Comparison of ENCODE assay signal across 11 cellular contexts in the genomic region with DNA sequence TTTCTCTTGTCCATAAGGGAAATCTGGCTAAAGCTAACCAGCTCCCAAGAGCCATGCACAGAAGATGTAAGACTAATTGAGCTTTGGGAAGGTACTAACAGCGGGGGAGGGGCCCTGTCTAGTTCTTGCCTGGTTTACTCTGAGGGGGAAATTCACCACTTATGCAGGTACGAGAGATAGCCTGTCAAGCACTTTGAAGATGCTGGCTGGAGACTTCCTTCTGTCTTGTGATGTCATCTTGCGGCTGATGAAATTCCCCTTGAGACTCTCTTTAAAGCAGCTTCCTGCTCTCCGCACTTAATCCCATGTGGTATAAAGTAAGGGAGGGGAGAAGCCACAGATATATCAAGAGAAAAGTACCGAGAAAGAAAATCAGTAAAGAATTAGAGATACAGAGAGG.
DNase-seq lines count a peak whose midpoint lies in the region; ATAC-seq, FAIRE-seq and TF ChIP-seq lines count a peak whose summit lies in the region.
"Had no signal": no experiment of that assay in that cellular context is flagged by ENCODE, and none has a peak within 500 bp of the region (broad histone marks: within the 10 kb centered on the region; RNA-seq: fewer than 3 reads in every experiment).

No MANE protein-coding gene starts in this region.

- H4K20me1 ChIP-seq in hepatocyte (ENCODE audit: insufficient read depth, poor library complexity, severe bottlenecking) = no peaks in the 10 kb centered on the region

- no peak overlapping the region for H3K4me3 ChIP-seq in hepatocyte
- no peak overlapping the region for H3K4me3 ChIP-seq in CD8-positive, alpha-beta T cell (ENCODE audit: low read depth, low read length)
- H3K4me3 ChIP-seq: upper lobe of left lung had no signal

- H3K27me3 ChIP-seq in hepatocyte = no peaks in the 10 kb centered on the region
- no peaks in the 10 kb centered on the region for H3K27me3 ChIP-seq in CD8-positive, alpha-beta T cell (ENCODE audit: insufficient read depth, low read length)
- H3K27me3 ChIP-seq: upper lobe of left lung had no signal

- H3K27ac ChIP-seq in hepatocyte = no peak overlapping the region
- no peak overlapping the region for H3K27ac ChIP-seq in CD8-positive, alpha-beta T cell (ENCODE audit: low read depth, low read length)
- H3K27ac ChIP-seq: upper lobe of left lung had no signal

- no peak for DNase-seq in GM18507 (ENCODE audit: extremely low spot score, insufficient read length, low read depth)
- peak; percentile 7 for DNase-seq in hepatocyte (ENCODE audit: low spot score)
- no peak for DNase-seq in activated CD4-positive, alpha-beta T cell treated with anti-CD3 and anti-CD28 coated beads for 4 hours
- no peak for DNase-seq in GDM1 (lab: John Stamatoyannopoulos, UW)
- DNase-seq in CD8-positive, alpha-beta T cell = no peak
- no peak for DNase-seq in stimulated activated effector memory CD8-positive, alpha-beta T cell treated with anti-CD3 and anti-CD28 coated beads, Interleukin-12 subunit alpha, Interleukin-12 subunit beta, amount 100 ng/mL, for 72 hours (ENCODE audit: low spot score in 2 of 2)
- DNase-seq: activated naive CD4-positive, alpha-beta T cell; stimulated activated CD4-positive, alpha-beta T cell treated with anti-CD3 and anti-CD28 coated beads, Interleukin-15, amount 100 ng/mL, for 24 hours; upper lobe of left lung had no signal

- H3K36me3 Mint-ChIP-seq in CD8-positive, alpha-beta T cell = no peaks in the 10 kb centered on the region
- no peaks in the 10 kb centered on the region for H3K36me3 Mint-ChIP-seq in stimulated activated effector memory CD8-positive, alpha-beta T cell treated with anti-CD3 and anti-CD28 coated beads, Interleukin-12 subunit alpha, Interleukin-12 subunit beta, amount 100 ng/mL, for 72 hours

- POLR2A ChIA-PET in CD8-positive, alpha-beta T cell (lab: Charles Lee) = no interaction called here

- intact Hi-C loops in CD8-positive, alpha-beta T cell (cut with DNase I, micrococcal nuclease) = no loop called here

- CTCF ChIA-PET in CD8-positive, alpha-beta T cell (lab: Charles Lee) = no interaction called here

- H3K4me1 ChIP-seq in hepatocyte (ENCODE audit: insufficient read depth) = no peaks in the 10 kb centered on the region
- no peaks in the 10 kb centered on the region for H3K4me1 ChIP-seq in CD8-positive, alpha-beta T cell (ENCODE audit: insufficient read depth, low read length)
- H3K4me1 ChIP-seq: upper lobe of left lung had no signal

- H3K4me2 ChIP-seq in hepatocyte = no peak overlapping the region

- no peaks in the 10 kb centered on the region for H3K79me2 ChIP-seq in hepatocyte

- no peak overlapping the region for H3K4me3 Mint-ChIP-seq in CD8-positive, alpha-beta T cell
- H3K4me3 Mint-ChIP-seq in stimulated activated effector memory CD8-positive, alpha-beta T cell treated with anti-CD3 and anti-CD28 coated beads, Interleukin-12 subunit alpha, Interleukin-12 subunit beta, amount 100 ng/mL, for 72 hours = no peak overlapping the region

- peak; percentile 81 for FAIRE-seq in GM18507 (lab: Jason Lieb, UNC)

- H3K9me3 Mint-ChIP-seq in CD8-positive, alpha-beta T cell = no peaks in the 10 kb centered on the region
- peaks cover 3% of the 10 kb centered on the region for H3K9me3 Mint-ChIP-seq in stimulated activated effector memory CD8-positive, alpha-beta T cell treated with anti-CD3 and anti-CD28 coated beads, Interleukin-12 subunit alpha, Interleukin-12 subunit beta, amount 100 ng/mL, for 72 hours

- peak; percentile 88 for ATAC-seq in GM21737 (IDR thresholded peaks at IDR 0.05; ENCODE audit: unreplicated experiment)
- peak; percentile 97 for ATAC-seq in HG03460 (IDR thresholded peaks at IDR 0.05; ENCODE audit: unreplicated experiment)
- no peak for ATAC-seq in CD8-positive, alpha-beta T cell
- ATAC-seq in stimulated activated effector memory CD8-positive, alpha-beta T cell treated with anti-CD3 and anti-CD28 coated beads, Interleukin-12 subunit alpha, Interleukin-12 subunit beta, amount 100 ng/mL, for 72 hours = no peak

- no peak overlapping the region for H3K27ac Mint-ChIP-seq in CD8-positive, alpha-beta T cell
- no peak overlapping the region for H3K27ac Mint-ChIP-seq in stimulated activated effector memory CD8-positive, alpha-beta T cell treated with anti-CD3 and anti-CD28 coated beads, Interleukin-12 subunit alpha, Interleukin-12 subunit beta, amount 100 ng/mL, for 72 hours

- TF ChIP-seq CTCF in hepatocyte (IDR thresholded peaks at IDR 0.05; ENCODE audit: poor library complexity) = no peak
- no peak for TF ChIP-seq CTCF in CD8-positive, alpha-beta T cell (IDR thresholded peaks at IDR 0.05)

- no peaks in the 10 kb centered on the region for H3K4me1 Mint-ChIP-seq in CD8-positive, alpha-beta T cell (ENCODE audit: low read depth)
- H3K4me1 Mint-ChIP-seq in stimulated activated effector memory CD8-positive, alpha-beta T cell treated with anti-CD3 and anti-CD28 coated beads, Interleukin-12 subunit alpha, Interleukin-12 subunit beta, amount 100 ng/mL, for 72 hours = no peaks in the 10 kb centered on the region

- H3K9me3 ChIP-seq in hepatocyte (ENCODE audit: low read depth) = no peaks in the 10 kb centered on the region
- H3K9me3 ChIP-seq in CD8-positive, alpha-beta T cell (ENCODE audit: low read length) = no peaks in the 10 kb centered on the region
- H3K9me3 ChIP-seq: upper lobe of left lung had no signal

- H2AFZ ChIP-seq in hepatocyte = no peak overlapping the region

- H3K27me3 Mint-ChIP-seq in CD8-positive, alpha-beta T cell (ENCODE audit: low read depth) = no peaks in the 10 kb centered on the region

- no peaks in the 10 kb centered on the region for H3K9me2 ChIP-seq in hepatocyte (replicated peaks; ENCODE audit: insufficient read depth)

- WGBS in hepatocyte (ENCODE audit: low lambda C conversion rate, missing lambda C conversion rate) = 59% methylated on average over 5 of the region's 5 CpGs

- no peaks in the 10 kb centered on the region for H3K36me3 ChIP-seq in hepatocyte (replicated peaks; ENCODE audit: insufficient read depth, low read depth)
- no peaks in the 10 kb centered on the region for H3K36me3 ChIP-seq in CD8-positive, alpha-beta T cell (ENCODE audit: insufficient read depth, low read length)
- H3K36me3 ChIP-seq: upper lobe of left lung had no signal

Comparison
In these comparisons a context has a peak if more than half of its experiments do, and no peak if none do; other contexts are left out.
1. ATAC-seq: peak in GM21737 (single experiment) and HG03460 (single experiment); none in CD8-positive, alpha-beta T cell (single experiment) and stimulated activated effector memory CD8-positive, alpha-beta T cell treated with anti-CD3 and anti-CD28 coated beads, Interleukin-12 subunit alpha, Interleukin-12 subunit beta, amount 100 ng/mL, for 72 hours (single experiment).